8 cellular contexts compared by ENCODE assay signal in genomic region chr17:75876938-75877751, GRCh38. TPM values are rescaled to one million over a fixed set of nuclear protein-coding genes. Genes with fewer than 3 reads are reported as not detected.
DNase-seq lines count a peak whose midpoint lies in the region; ATAC-seq and TF ChIP-seq lines count a peak whose summit lies in the region.

No MANE protein-coding gene starts in this region.

- H3K27ac ChIP-seq in CD4-positive, alpha-beta T cell (ENCODE audit: low read depth, low read length) = peak overlapping the region; percentile 66
- H3K27ac ChIP-seq in mesendoderm (ENCODE audit: low read depth, low read length) = no peak overlapping the region
- H3K27ac ChIP-seq in stomach smooth muscle (ENCODE audit: low read length) = peak overlapping the region; percentile 93

- peak overlapping the region; percentile 80 for H3K4me2 ChIP-seq in mesendoderm (ENCODE audit: low read length)

- intact Hi-C loops in CD4-positive, alpha-beta T cell (cut with DNase I, micrococcal nuclease) = loop anchor here (2.0 to 5.0 kb wide), 3 partner anchors 20 to 35 kb away; partner anchors contain the start of genes TRIM65 (in 1 of the 2) and UNC13D (in 1 of the 2)

- H3K23ac ChIP-seq in mesendoderm (ENCODE audit: low read length) = no peak overlapping the region

- H3K36me3 Mint-ChIP-seq in CD4-positive, alpha-beta T cell (ENCODE audit: low read depth) = peaks cover 5% of the 10 kb centered on the region

- no peaks in the 10 kb centered on the region for H3K9me3 Mint-ChIP-seq in CD4-positive, alpha-beta T cell

- H3K27me3 Mint-ChIP-seq in CD4-positive, alpha-beta T cell = no peaks in the 10 kb centered on the region

- H3K4ac ChIP-seq in mesendoderm (ENCODE audit: low read depth, low read length) = no peak overlapping the region

- peak overlapping the region; percentile 91 for H3K4me3 Mint-ChIP-seq in CD4-positive, alpha-beta T cell

- H4K8ac ChIP-seq in mesendoderm (ENCODE audit: low read depth, low read length) = no peak overlapping the region

- POLR2A ChIA-PET in CD4-positive, alpha-beta T cell (lab: Charles Lee) = interaction anchor here (0.8 to 10.9 kb wide), 12 partner anchors 13 to 123 kb away, joined by 3 to 230 read pairs (median 4); partner anchors contain the start of genes MRPL38, TRIM65, UNC13D and UNK

- CTCF ChIA-PET in CD4-positive, alpha-beta T cell (lab: Charles Lee) = interaction anchor here (0.5 to 4.8 kb wide), 16 partner anchors 10 to 124 kb away, joined by 3 to 50 read pairs (median 4); partner anchors contain the start of genes GALK1, MRPL38, TRIM65 and WBP2

- peak overlapping the region; percentile 58 for H3K9ac ChIP-seq in mesendoderm (ENCODE audit: low read length)
- peak overlapping the region; percentile 84 to 99 for H3K9ac ChIP-seq in stomach smooth muscle (ENCODE audit: low read length in 2 of 2)

- WGBS in mesendoderm (ENCODE audit: extremely low coverage, insufficient coverage, low lambda C conversion rate) = no CpG with 5 or more reads among the region's 41 CpGs

- H3K9me3 ChIP-seq in CD4-positive, alpha-beta T cell (ENCODE audit: control insufficient read depth, low read length) = no peaks in the 10 kb centered on the region
- no peaks in the 10 kb centered on the region for H3K9me3 ChIP-seq in stomach smooth muscle (ENCODE audit: control insufficient read depth in 2 of 2, low read length in 2 of 2)

- H2BK5ac ChIP-seq in mesendoderm (ENCODE audit: low read length) = no peak overlapping the region

- H3K27me3 ChIP-seq in CD4-positive, alpha-beta T cell (ENCODE audit: control insufficient read depth, insufficient read depth, low read length) = no peaks in the 10 kb centered on the region
- H3K27me3 ChIP-seq in mesendoderm (ENCODE audit: insufficient read depth, low read length, poor library complexity) = no peaks in the 10 kb centered on the region
- no peaks in the 10 kb centered on the region for H3K27me3 ChIP-seq in stomach smooth muscle (ENCODE audit: control insufficient read depth in 1 of 2, insufficient read depth in 2 of 2, low read length in 2 of 2)

- H3K79me2 ChIP-seq in mesendoderm (ENCODE audit: control insufficient read depth, insufficient read depth, low read length) = no peaks in the 10 kb centered on the region

- no peaks in the 10 kb centered on the region for H3K79me1 ChIP-seq in mesendoderm (ENCODE audit: low read length)

- no peak overlapping the region for H4K5ac ChIP-seq in mesendoderm (ENCODE audit: low read length)

- peak overlapping the region; percentile 83 for H3K56ac ChIP-seq in mesendoderm (ENCODE audit: low read length)

- H3K4me3 ChIP-seq in mesendoderm (ENCODE audit: low read length) (peak overlapping the region; percentile 12), stomach smooth muscle (ENCODE audit: low read length in 2 of 2) (peak overlapping the region; percentile 70 to 88)

- peaks cover 57% of the 10 kb centered on the region for H3K4me1 Mint-ChIP-seq in CD4-positive, alpha-beta T cell (ENCODE audit: low read depth)

- no peak overlapping the region for H2BK120ac ChIP-seq in mesendoderm (ENCODE audit: low read depth, low read length)

- peak; percentile 10 for ATAC-seq in CD4-positive, alpha-beta T cell (ENCODE audit: poor library complexity)
- no peak for ATAC-seq in GM19023 (IDR thresholded peaks at IDR 0.05; ENCODE audit: unreplicated experiment)

- H2BK15ac ChIP-seq in mesendoderm (replicated peaks; ENCODE audit: low read depth) = no peak overlapping the region

- no peaks in the 10 kb centered on the region for H3K36me3 ChIP-seq in mesendoderm (ENCODE audit: control insufficient read depth, insufficient read depth, low read length)
- peaks cover 4 to 12% of the 10 kb centered on the region in 2 donors for H3K36me3 ChIP-seq in stomach smooth muscle (ENCODE audit: control insufficient read depth in 2 of 2, insufficient read depth in 2 of 2, low read length in 2 of 2)

- DNase-seq in CD4-positive, alpha-beta T cell = no peak
- peak; percentile 53 for DNase-seq in HPDE6-E6E7 (ENCODE audit: extremely low spot score)
- DNase-seq in activated CD4-positive, CD25-positive, alpha-beta regulatory T cell treated with anti-CD3 and anti-CD28 coated beads, Interleukin-2, amount 50 U/mL, for 72 hours = peak; percentile 49
- peak; percentile 84 for DNase-seq in epidermal melanocyte (ENCODE audit: insufficient read length, low spot score)
- DNase-seq in mesendoderm = peak; percentile 44
- no peak for DNase-seq in NCI-H748 (lab: John Stamatoyannopoulos, UW; ENCODE audit: unreplicated experiment)

- H3K4me1 ChIP-seq in mesendoderm (ENCODE audit: control insufficient read depth, low read depth, low read length) (no peaks in the 10 kb centered on the region), stomach smooth muscle (ENCODE audit: control insufficient read depth, insufficient read depth, low read length) (peaks cover 57% of the 10 kb centered on the region)

- H3K18ac ChIP-seq in mesendoderm (ENCODE audit: low read length) = no peak overlapping the region

- TF ChIP-seq CTCF in CD4-positive, alpha-beta T cell (IDR thresholded peaks at IDR 0.05) = no peak

- peak overlapping the region; percentile 91 for H3K27ac Mint-ChIP-seq in CD4-positive, alpha-beta T cell

- no peak overlapping the region for H2AK5ac ChIP-seq in mesendoderm (ENCODE audit: low read length)

RNA-seq across cellular contexts. Expression of gene TRIM47, which starts 1.2 kb away (rescaled TPM):
- 1 to 10 TPM; 2.3 to 2.8 TPM for total RNA-seq in CD4-positive, alpha-beta T cell
- polyA plus RNA-seq in mesendoderm (2013, experiment 1 of 2) = 1.5 TPM
- polyA plus RNA-seq in mesendoderm (2013, experiment 2 of 2) = 2.1 TPM

RNA-seq across cellular contexts. Expression of gene TRIM65, which starts 19.6 kb away (rescaled TPM):
- 10 to 100 TPM in 1 of 2 experiments, 1 to 10 TPM in 1; 9.9 to 11.7 TPM for total RNA-seq in CD4-positive, alpha-beta T cell
- polyA plus RNA-seq in mesendoderm (2013, experiment 1 of 2) = 31.0 TPM
- 30.0 TPM for polyA plus RNA-seq in mesendoderm (2013, experiment 2 of 2)

RNA-seq across cellular contexts. Expression of gene WBP2, which starts 22.0 kb away (rescaled TPM):
- 100 to 1,000 TPM in 1 of 2 experiments, 10 to 100 TPM in 1; 98.5 to 114 TPM for total RNA-seq in CD4-positive, alpha-beta T cell
- 70.2 TPM for polyA plus RNA-seq in mesendoderm (2013, experiment 1 of 2)
- polyA plus RNA-seq in mesendoderm (2013, experiment 2 of 2) = 71.9 TPM

RNA-seq across cellular contexts. Expression of gene MRPL38, which starts 27.5 kb away (rescaled TPM):
- total RNA-seq in CD4-positive, alpha-beta T cell = 100 to 1,000 TPM; 146 to 147 TPM
- 67.5 TPM for polyA plus RNA-seq in mesendoderm (2013, experiment 1 of 2)
- 68.9 TPM for polyA plus RNA-seq in mesendoderm (2013, experiment 2 of 2)

RNA-seq across cellular contexts. Expression of gene UNC13D, which starts 32.9 kb away (rescaled TPM):
- total RNA-seq in CD4-positive, alpha-beta T cell = 100 to 1,000 TPM; 110 to 112 TPM
- polyA plus RNA-seq in mesendoderm (2013, experiment 1 of 2) = 2.1 TPM
- 2.4 TPM for polyA plus RNA-seq in mesendoderm (2013, experiment 2 of 2)

Comparison
In these comparisons a context has a peak if more than half of its experiments do, and no peak if none do; other contexts are left out.
1. DNase-seq: peak in HPDE6-E6E7 (single experiment), activated CD4-positive, CD25-positive, alpha-beta regulatory T cell treated with anti-CD3 and anti-CD28 coated beads, Interleukin-2, amount 50 U/mL, for 72 hours (single experiment), epidermal melanocyte (single experiment) and mesendoderm (single experiment); none in CD4-positive, alpha-beta T cell (0 of 10) and NCI-H748 (single experiment).